In the genomic region with DNA sequence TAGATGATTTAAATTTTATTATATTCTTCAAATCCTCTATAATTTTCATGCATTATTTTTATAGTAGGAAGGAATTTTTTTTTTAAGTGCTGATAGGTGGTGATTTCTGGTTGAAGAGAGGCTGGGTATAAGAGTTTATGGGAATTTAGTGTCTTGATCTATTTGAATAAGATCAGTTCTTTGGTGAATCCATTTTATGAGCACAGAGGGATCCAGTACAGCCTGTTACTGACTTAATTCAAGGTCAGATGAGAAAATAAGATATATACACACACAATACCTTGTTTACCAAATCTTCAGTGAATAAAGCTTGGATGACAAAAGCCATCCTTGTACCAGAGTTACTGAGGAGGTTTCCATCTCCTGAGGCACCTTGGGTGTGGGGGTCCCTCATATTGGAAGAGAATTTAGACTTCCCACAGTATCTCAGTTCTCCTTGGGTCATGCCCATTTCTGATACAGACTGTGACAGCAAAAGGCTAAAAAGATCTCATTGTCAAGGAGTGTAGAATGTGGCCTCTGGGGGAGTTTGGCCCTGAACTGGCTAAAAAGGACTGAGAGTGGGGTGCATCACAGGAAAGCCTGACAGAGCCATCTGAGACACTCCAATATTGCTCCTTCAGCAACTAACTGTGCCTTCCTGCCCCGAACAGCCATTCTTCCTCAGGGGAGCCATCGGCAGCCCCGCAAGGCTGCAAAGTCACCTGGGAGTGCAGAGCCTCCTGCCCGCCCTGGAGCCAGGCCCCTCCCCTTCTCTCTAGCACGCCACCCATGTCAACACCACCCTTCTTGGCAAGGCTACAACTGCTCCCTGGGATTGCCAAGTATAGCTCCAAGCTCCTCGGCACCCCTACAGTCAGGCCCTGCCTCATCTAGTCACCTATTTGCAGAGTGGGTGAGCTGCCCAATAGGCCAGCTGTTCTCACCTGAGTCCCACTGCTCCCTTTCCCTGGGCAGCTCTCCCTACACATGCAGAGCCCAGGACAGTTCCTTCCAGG, we compare ENCODE assay signal across 20 cellular contexts. TPM values are rescaled to one million over a fixed set of nuclear protein-coding genes. Genes with fewer than 3 reads are reported as not detected.
DNase-seq lines count a peak whose midpoint lies in the region; ATAC-seq, FAIRE-seq and TF ChIP-seq lines count a peak whose summit lies in the region.
"Had no signal": no experiment of that assay in that cellular context is flagged by ENCODE, and none has a peak within 500 bp of the region (broad histone marks: within the 10 kb centered on the region; RNA-seq: fewer than 3 reads in every experiment).

No MANE protein-coding gene starts in this region.

- ATAC-seq in right lobe of liver: peak; percentile 43 to 82 (median 64)
- no peak for ATAC-seq in HepG2
- ATAC-seq in esophagus mucosa: peak; percentile 60
- peak; percentile 45 for ATAC-seq in aorta (ENCODE audit: low FRiP score)
- ATAC-seq: effector memory CD8-positive, alpha-beta T cell; naive thymus-derived CD4-positive, alpha-beta T cell; psoas muscle had no signal

- H2AFZ ChIP-seq in HepG2 (ENCODE audit: low read length): no peak overlapping the region

- peak in 2 of 3 donors; percentile 65 to 71 for DNase-seq in right lobe of liver
- no peak for DNase-seq in HepG2 (ENCODE audit: low spot score)
- no peak for DNase-seq in nephron progenitor cell
- DNase-seq in aorta: peak in 1 of 2 donors; percentile 66
- DNase-seq in NCI-H345 (lab: John Stamatoyannopoulos, UW): no peak
- no peak for DNase-seq in NCI-H1105 treated with DMSO at 0.1 percent for 48 hours (lab: John Stamatoyannopoulos, UW)
- DNase-seq in NCI-H1417 treated with DMSO at 0.1 percent for 48 hours (lab: John Stamatoyannopoulos, UW): no peak
- DNase-seq: activated B cell treated with CpG ODN at 0.5 μM for 24 hours; CD4-positive, alpha-beta T cell; DND-41; effector memory CD8-positive, alpha-beta T cell; naive thymus-derived CD4-positive, alpha-beta T cell; NCI-H187 treated with DMSO at 0.1 percent for 48 hours; NCI-H526; OCI-M1; psoas muscle had no signal

- TF ChIP-seq RAD21 in HepG2 (CRISPR knock-in tag; IDR thresholded peaks at IDR 0.05): no peak

- H3K27me3 ChIP-seq in right lobe of liver (no peaks in the 10 kb centered on the region), HepG2 (ENCODE audit: control insufficient read depth in 1 of 2, insufficient read depth in 2 of 2, low read length in 2 of 2) (no peaks in the 10 kb centered on the region), aorta (ENCODE audit: control insufficient read depth in 1 of 2, insufficient read depth in 2 of 2, low read length in 1 of 2) (no peaks in the 10 kb centered on the region)

- no peak for TF ChIP-seq EP300 in HepG2 (IDR thresholded peaks at IDR 0.05; ENCODE audit: low read depth in 2 of 2, low read length in 2 of 2)
- TF ChIP-seq EP300 in HepG2 (CRISPR knock-in tag; IDR thresholded peaks at IDR 0.05; ENCODE audit: borderline replicate concordance): no peak

- H3K4me3 Mint-ChIP-seq in nephron progenitor cell: no peak overlapping the region
- H3K4me3 Mint-ChIP-seq: activated B cell treated with CpG ODN at 0.5 μM for 24 hours; CD4-positive, alpha-beta T cell; effector memory CD8-positive, alpha-beta T cell; naive thymus-derived CD4-positive, alpha-beta T cell; stimulated activated naive CD8-positive, alpha-beta T cell treated with anti-CD3 and anti-CD28 coated beads, Interleukin-15, Interleukin-2, amounts not matched to agents 100 ng/mL and 50 ng/mL, for 24 hours; T-helper 1 cell treated with Interleukin-12 subunit alpha and Interleukin-12 subunit beta and Interleukin-4 antibody, amounts not matched to agents 30 μg/mL and 1 μg/mL, for 36 hours had no signal

- H3K4me3 ChIP-seq in right lobe of liver: no peak overlapping the region
- H3K4me3 ChIP-seq in HepG2 (replicated peaks in 1 of 3; ENCODE audit: insufficient read depth in 1 of 3, low read depth in 2 of 3, low read length in 3 of 3): no peak overlapping the region
- H3K4me3 ChIP-seq in aorta (ENCODE audit: low read length in 2 of 2): no peak overlapping the region
- H3K4me3 ChIP-seq: psoas muscle had no signal

- H3K27me3 Mint-ChIP-seq in nephron progenitor cell (ENCODE audit: low read depth, poor library complexity): no peaks in the 10 kb centered on the region
- H3K27me3 Mint-ChIP-seq: activated B cell treated with CpG ODN at 0.5 μM for 24 hours had no signal

- CTCF ChIA-PET in HepG2 (lab: Yijun Ruan, JAX; ENCODE audit: low intra/inter-chr PET ratio, low total read pairs): no interaction called here

- H3K36me3 ChIP-seq in right lobe of liver: peaks cover 0 to 34% (median 4%) of the 10 kb centered on the region in 4 donors
- peaks cover 13 to 44% of the 10 kb centered on the region in 2 experiments; a peak in 4 of 5 replicates for H3K36me3 ChIP-seq in HepG2 (replicated peaks in 1 of 2; ENCODE audit: control insufficient read depth in 1 of 2, insufficient read depth in 2 of 2, low read length in 2 of 2)
- peaks cover 0 to 23% of the 10 kb centered on the region in 2 donors for H3K36me3 ChIP-seq in aorta (ENCODE audit: control insufficient read depth in 1 of 2, insufficient read depth in 2 of 2, low read length in 1 of 2)

- H3K9me3 Mint-ChIP-seq in nephron progenitor cell: no peaks in the 10 kb centered on the region
- H3K9me3 Mint-ChIP-seq: activated B cell treated with CpG ODN at 0.5 μM for 24 hours; CD4-positive, alpha-beta T cell; effector memory CD8-positive, alpha-beta T cell; naive thymus-derived CD4-positive, alpha-beta T cell; stimulated activated naive CD8-positive, alpha-beta T cell treated with anti-CD3 and anti-CD28 coated beads, Interleukin-15, Interleukin-2, amounts not matched to agents 100 ng/mL and 50 ng/mL, for 24 hours; T-helper 1 cell treated with Interleukin-12 subunit alpha and Interleukin-12 subunit beta and Interleukin-4 antibody, amounts not matched to agents 30 μg/mL and 1 μg/mL, for 36 hours had no signal

- no peaks in the 10 kb centered on the region for H4K20me1 ChIP-seq in HepG2 (ENCODE audit: insufficient read depth, low read length)

- peaks cover 59% of the 10 kb centered on the region for H3K36me3 Mint-ChIP-seq in nephron progenitor cell (ENCODE audit: low read depth)

- no peak overlapping the region for H3K4me2 ChIP-seq in HepG2 (ENCODE audit: low read depth, low read length)

- intact Hi-C loops in right lobe of liver (cut with DNase I) (no loop called here), HepG2 (cut with micrococcal nuclease; ENCODE audit: unreplicated experiment) (no loop called here), aorta (cut with DNase I) (no loop called here)

- FAIRE-seq in HepG2 (lab: Jason Lieb, UNC): no peak
- FAIRE-seq: HTR-8/SVneo had no signal

- TF ChIP-seq CTCF in right lobe of liver (IDR thresholded peaks at IDR 0.05): no peak
- no peak for TF ChIP-seq CTCF in HepG2 (CRISPR knock-in tag; IDR thresholded peaks at IDR 0.05)
- no peak for TF ChIP-seq CTCF in nephron progenitor cell (IDR thresholded peaks at IDR 0.05)

- H3K9ac ChIP-seq in HepG2 (ENCODE audit: insufficient read depth, low read depth, low read length): no peak overlapping the region

- TF ChIP-seq POLR2A in right lobe of liver (IDR thresholded peaks at IDR 0.05) (no peak), HepG2 (IDR thresholded peaks at IDR 0.05; ENCODE audit: insufficient read depth in 1 of 2, low read depth in 2 of 2, low read length in 2 of 2) (no peak)

- no peaks in the 10 kb centered on the region for H3K79me2 ChIP-seq in HepG2 (ENCODE audit: insufficient read depth, low read length)

- peaks cover 0 to 9% (median 3%) of the 10 kb centered on the region in 4 donors for H3K4me1 ChIP-seq in right lobe of liver
- peaks cover 11% of the 10 kb centered on the region for H3K4me1 ChIP-seq in HepG2 (ENCODE audit: insufficient read depth, low read length)
- no peaks in the 10 kb centered on the region for H3K4me1 ChIP-seq in aorta (ENCODE audit: control insufficient read depth in 1 of 2, insufficient read depth in 2 of 2, low read length in 2 of 2)
- H3K4me1 ChIP-seq: psoas muscle had no signal

- H3K9me3 ChIP-seq in right lobe of liver (no peaks in the 10 kb centered on the region), HepG2 (ENCODE audit: low read length) (no peaks in the 10 kb centered on the region), aorta (ENCODE audit: control insufficient read depth, low read length) (no peaks in the 10 kb centered on the region)
- H3K9me3 ChIP-seq: psoas muscle had no signal

- H3K4me1 Mint-ChIP-seq in nephron progenitor cell: peaks cover 8% of the 10 kb centered on the region
- H3K4me1 Mint-ChIP-seq: activated B cell treated with CpG ODN at 0.5 μM for 24 hours had no signal

- in situ Hi-C loops in HepG2 (cut with HindIII; ENCODE audit: extremely low pct_ligation_motif_present, low pct_unique_long_range_greater_than_20kb): no loop called here

- no TSS peak for BruUV-seq in HepG2 (replicated peaks; lab: Mats Ljungman, UMichigan)

- no CpG with 5 or more reads among the region's 6 CpGs for WGBS in right lobe of liver (ENCODE audit: insufficient coverage, low coverage, low lambda C conversion rate, missing lambda C conversion rate)
- WGBS in HepG2 (ENCODE audit: low lambda C conversion rate): 100% methylated on average over 3 of the region's 6 CpGs
- WGBS in aorta, 2 donors: 15 to 29% methylated on average over 5 to 6 of the region's 6 CpGs

- POLR2A ChIA-PET in HepG2 (lab: Yijun Ruan, JAX): no interaction called here

- H3K27ac Mint-ChIP-seq in nephron progenitor cell: peak overlapping the region; percentile 90
- H3K27ac Mint-ChIP-seq: activated B cell treated with CpG ODN at 0.5 μM for 24 hours; CD4-positive, alpha-beta T cell; effector memory CD8-positive, alpha-beta T cell; naive thymus-derived CD4-positive, alpha-beta T cell; stimulated activated naive CD8-positive, alpha-beta T cell treated with anti-CD3 and anti-CD28 coated beads, Interleukin-15, Interleukin-2, amounts not matched to agents 100 ng/mL and 50 ng/mL, for 24 hours; T-helper 1 cell treated with Interleukin-12 subunit alpha and Interleukin-12 subunit beta and Interleukin-4 antibody, amounts not matched to agents 30 μg/mL and 1 μg/mL, for 36 hours had no signal

- H3K27ac ChIP-seq in right lobe of liver (no peak overlapping the region), HepG2 (ENCODE audit: extremely low read length, insufficient read depth, low read length) (no peak overlapping the region), aorta (ENCODE audit: low read depth in 1 of 2, low read length in 2 of 2) (peak overlapping the region in 1 of 2 donors; percentile 0)
- H3K27ac ChIP-seq: psoas muscle had no signal

RNA-seq across cellular contexts. Expression of gene HACD2, which starts 43.1 kb away (rescaled TPM):
- total RNA-seq in right lobe of liver (10 to 100 TPM; 23.0 to 39.8 (median 27.2) TPM), HepG2 (2016; rRNA removed; fragmentation: Illumina TruSeq; extraction: Trizol) (36.0 and 47.0 TPM in 2 replicates), esophagus mucosa (20.3 TPM), aorta (10 to 100 TPM; 16.0 to 17.2 TPM)
- total RNA-seq in HepG2 (2016; cell fraction: cytosol; rRNA removed; fragmentation: Illumina TruSeq; extraction: Trizol; ENCODE audit: low read depth): 4.5 and 4.6 TPM in 2 replicates
- 37.8 and 46.8 TPM in 2 replicates for total RNA-seq in HepG2 (2016; cell fraction: insoluble cytoplasmic fraction; rRNA removed; fragmentation: Illumina TruSeq; extraction: Trizol)
- 18.0 and 20.6 TPM in 2 replicates for total RNA-seq in HepG2 (2016; cell fraction: membrane; rRNA removed; fragmentation: Illumina TruSeq; extraction: Trizol)
- total RNA-seq in HepG2 (2016; cell fraction: nucleus; rRNA removed; fragmentation: Illumina TruSeq; extraction: Trizol): 59.2 and 72.7 TPM in 2 replicates
- polyA plus RNA-seq in HepG2 (2011; rRNA removed) (40.3 and 50.4 TPM in 2 replicates), aorta (1 to 10 TPM; 8.8 to 9.7 TPM)
- 21.2 and 36.3 TPM in 2 replicates for polyA plus RNA-seq in HepG2 (2011; cell fraction: cytosol; rRNA removed)
- 10.3 and 13.9 TPM in 2 replicates for polyA plus RNA-seq in HepG2 (2011; cell fraction: nucleus; rRNA removed)
- polyA plus RNA-seq in HepG2 (2012): 27.7 and 29.5 TPM in 2 replicates
- polyA plus RNA-seq in HepG2 (2016; cell fraction: cytosol; fragmentation: Illumina TruSeq; extraction: Trizol; ENCODE audit: low read depth): 2.4 and 2.8 TPM in 2 replicates
- polyA plus RNA-seq in HepG2 (2016; cell fraction: insoluble cytoplasmic fraction; fragmentation: Illumina TruSeq; extraction: Trizol; ENCODE audit: low read depth): 37.0 and 37.7 TPM in 2 replicates
- polyA plus RNA-seq in HepG2 (2016; cell fraction: membrane; fragmentation: Illumina TruSeq; extraction: Trizol; ENCODE audit: low read depth): 8.1 and 8.5 TPM in 2 replicates
- 89.7 and 91.1 TPM in 2 replicates for polyA plus RNA-seq in HepG2 (2016; cell fraction: nucleus; fragmentation: Illumina TruSeq; extraction: Trizol; ENCODE audit: insufficient read depth, low read depth)
- 77.4 and 153 TPM in 2 replicates for polyA minus RNA-seq in HepG2 (2011; rRNA and poly(A)+ RNA removed; ENCODE audit: low replicate concordance)
- polyA minus RNA-seq in HepG2 (2011; cell fraction: cytosol; rRNA and poly(A)+ RNA removed): 34.3 and 34.9 TPM in 2 replicates
- polyA minus RNA-seq in HepG2 (2011; cell fraction: nucleus; rRNA and poly(A)+ RNA removed): 29.0 and 33.9 TPM in 2 replicates

Comparison
In these comparisons a context has a peak if more than half of its experiments do, and no peak if none do; other contexts are left out.
1. DNase-seq: peak in right lobe of liver (2 of 3); none in HepG2 (single experiment), nephron progenitor cell (single experiment), NCI-H345 (single experiment), NCI-H1105 treated with DMSO at 0.1 percent for 48 hours (single experiment) and NCI-H1417 treated with DMSO at 0.1 percent for 48 hours (single experiment).